13 cellular contexts compared by ENCODE assay signal in the genomic region with DNA sequence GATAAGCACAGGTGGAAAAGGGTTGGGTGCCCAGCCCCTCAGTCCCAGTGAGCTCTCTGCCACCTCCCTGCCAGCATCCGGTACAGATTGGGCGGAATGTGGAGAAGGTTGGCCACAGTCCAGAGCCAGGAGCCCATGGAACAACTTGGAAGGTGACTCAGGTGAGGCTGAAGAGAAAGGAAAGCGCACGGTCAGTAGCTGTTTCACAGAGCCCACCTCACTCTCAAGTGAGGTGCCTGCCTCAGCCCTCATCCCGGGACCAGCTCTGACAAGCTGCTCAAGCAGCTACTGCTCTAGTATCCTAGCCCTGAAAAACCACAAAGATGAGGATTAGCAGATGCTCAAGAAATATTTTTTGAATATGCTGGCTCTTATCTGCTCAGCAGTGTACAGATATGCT. TPM values are rescaled to one million over a fixed set of nuclear protein-coding genes. Genes with fewer than 3 reads are reported as not detected.
A peak's percentile ranks its signal among the peaks of the same experiment; 100 is the strongest.
DNase-seq lines count a peak whose midpoint lies in the region; ATAC-seq and TF ChIP-seq lines count a peak whose summit lies in the region.
"Had no signal": no experiment of that assay in that cellular context is flagged by ENCODE, and none has a peak within 500 bp of the region (broad histone marks: within the 10 kb centered on the region; RNA-seq: fewer than 3 reads in every experiment).

No MANE protein-coding gene starts in this region.

- H3K4me3 ChIP-seq in hepatocyte: no peak overlapping the region

- TF ChIP-seq CTCF in hepatocyte (IDR thresholded peaks at IDR 0.05; ENCODE audit: poor library complexity): no peak

- no peaks in the 10 kb centered on the region for H3K9me3 Mint-ChIP-seq in activated CD8-positive, alpha-beta T cell treated with anti-CD3 and anti-CD28 coated beads, Interleukin-2, amount 10 ng/mL, durations not matched to agents 7 days and 5 days (ENCODE audit: insufficient read depth)
- H3K9me3 Mint-ChIP-seq in stimulated activated naive B cell treated with anti-CD40 and anti-IgM and Interleukin-4, amounts not matched to agents 10 μg/mL and 1 μg/mL and 100 μg/mL, for 72 hours: no peaks in the 10 kb centered on the region

- WGBS in hepatocyte (ENCODE audit: low lambda C conversion rate, missing lambda C conversion rate): 97% methylated on average over 5 of the region's 5 CpGs

- H3K4me1 Mint-ChIP-seq in activated CD8-positive, alpha-beta T cell treated with anti-CD3 and anti-CD28 coated beads, Interleukin-2, amount 10 ng/mL, durations not matched to agents 7 days and 5 days (ENCODE audit: low read depth): peaks cover 42% of the 10 kb centered on the region
- peaks cover 32 to 41% of the 10 kb centered on the region in 2 donors for H3K4me1 Mint-ChIP-seq in stimulated activated naive B cell treated with anti-CD40 and anti-IgM and Interleukin-4, amounts not matched to agents 10 μg/mL and 1 μg/mL and 100 μg/mL, for 72 hours

- peak overlapping the region; percentile 99 for H3K27ac ChIP-seq in hepatocyte

- H3K9me2 ChIP-seq in hepatocyte (replicated peaks; ENCODE audit: insufficient read depth): no peaks in the 10 kb centered on the region

- DNase-seq in DMS53 (lab: John Stamatoyannopoulos, UW) (peak; percentile 31), DMS53 treated with DMSO at 0.1 percent for 48 hours (lab: John Stamatoyannopoulos, UW; ENCODE audit: unreplicated experiment) (no peak), hepatocyte (ENCODE audit: low spot score) (no peak), cerebellar cortex (ENCODE audit: low spot score) (no peak), NCI-H526 treated with DMSO at 0.1 percent for 48 hours (lab: John Stamatoyannopoulos, UW) (no peak)
- no peak for DNase-seq in activated CD8-positive, alpha-beta T cell treated with anti-CD3 and anti-CD28 coated beads, Interleukin-2, amount 10 ng/mL, durations not matched to agents 7 days and 5 days
- DNase-seq in stimulated activated naive B cell treated with anti-CD40 and anti-IgM and Interleukin-4, amounts not matched to agents 10 μg/mL and 1 μg/mL and 100 μg/mL, for 72 hours: no peak
- DNase-seq: 8988T, activated gamma-delta T cell treated with Interleukin-2 at 50 U/mL for 16 hours, NCI-H510A, testis had no signal

- no peak overlapping the region for H2AFZ ChIP-seq in hepatocyte

- H3K27ac Mint-ChIP-seq in activated CD8-positive, alpha-beta T cell treated with anti-CD3 and anti-CD28 coated beads, Interleukin-2, amount 10 ng/mL, durations not matched to agents 7 days and 5 days: peak overlapping the region; percentile 77
- peak overlapping the region; percentile 93 for H3K27ac Mint-ChIP-seq in stimulated activated naive B cell treated with anti-CD40 and anti-IgM and Interleukin-4, amounts not matched to agents 10 μg/mL and 1 μg/mL and 100 μg/mL, for 72 hours

- H3K9me3 ChIP-seq in hepatocyte (ENCODE audit: low read depth): no peaks in the 10 kb centered on the region
- H3K9me3 ChIP-seq: testis had no signal

- H4K20me1 ChIP-seq in hepatocyte (ENCODE audit: insufficient read depth, poor library complexity, severe bottlenecking): peaks cover 8% of the 10 kb centered on the region

- H3K4me2 ChIP-seq in hepatocyte: no peak overlapping the region

- H3K36me3 Mint-ChIP-seq in activated CD8-positive, alpha-beta T cell treated with anti-CD3 and anti-CD28 coated beads, Interleukin-2, amount 10 ng/mL, durations not matched to agents 7 days and 5 days (ENCODE audit: low read depth): peaks cover 48% of the 10 kb centered on the region
- H3K36me3 Mint-ChIP-seq in stimulated activated naive B cell treated with anti-CD40 and anti-IgM and Interleukin-4, amounts not matched to agents 10 μg/mL and 1 μg/mL and 100 μg/mL, for 72 hours: peaks cover 38 to 54% of the 10 kb centered on the region in 2 donors

- no peak overlapping the region for H3K4me3 Mint-ChIP-seq in activated CD8-positive, alpha-beta T cell treated with anti-CD3 and anti-CD28 coated beads, Interleukin-2, amount 10 ng/mL, durations not matched to agents 7 days and 5 days
- no peak overlapping the region for H3K4me3 Mint-ChIP-seq in stimulated activated naive B cell treated with anti-CD40 and anti-IgM and Interleukin-4, amounts not matched to agents 10 μg/mL and 1 μg/mL and 100 μg/mL, for 72 hours

- CTCF ChIA-PET in activated CD8-positive, alpha-beta T cell treated with anti-CD3 and anti-CD28 coated beads, Interleukin-2, amount 10 ng/mL, durations not matched to agents 7 days and 5 days (lab: Charles Lee): interaction anchor here (3.9 kb wide), 1 partner anchor 133 kb away, joined by 29 read pairs; a partner anchor contains a TSS

- H3K27me3 ChIP-seq in hepatocyte: no peaks in the 10 kb centered on the region
- H3K27me3 ChIP-seq: testis had no signal

- no peak for ATAC-seq in activated CD8-positive, alpha-beta T cell treated with anti-CD3 and anti-CD28 coated beads, Interleukin-2, amount 10 ng/mL, durations not matched to agents 7 days and 5 days
- no peak for ATAC-seq in stimulated activated naive B cell treated with anti-CD40 and anti-IgM and Interleukin-4, amounts not matched to agents 10 μg/mL and 1 μg/mL and 100 μg/mL, for 72 hours (replicated peaks)
- ATAC-seq in HG03139 (IDR thresholded peaks at IDR 0.05; ENCODE audit: unreplicated experiment): no peak

- peaks cover 54% of the 10 kb centered on the region for H3K79me2 ChIP-seq in hepatocyte

- H3K4me1 ChIP-seq in hepatocyte (ENCODE audit: insufficient read depth): peaks cover 14% of the 10 kb centered on the region

- POLR2A ChIA-PET in activated CD8-positive, alpha-beta T cell treated with anti-CD3 and anti-CD28 coated beads, Interleukin-2, amount 10 ng/mL, durations not matched to agents 7 days and 5 days (lab: Charles Lee): interaction anchor here (0.6 to 2.0 kb wide), 3 partner anchors 8 to 463 kb away, joined by 3 to 7 read pairs (median 4); a partner anchor contains a TSS

- no peaks in the 10 kb centered on the region for H3K36me3 ChIP-seq in hepatocyte (replicated peaks; ENCODE audit: insufficient read depth, low read depth)

- no peaks in the 10 kb centered on the region for H3K27me3 Mint-ChIP-seq in activated CD8-positive, alpha-beta T cell treated with anti-CD3 and anti-CD28 coated beads, Interleukin-2, amount 10 ng/mL, durations not matched to agents 7 days and 5 days (ENCODE audit: low read depth)
- no peaks in the 10 kb centered on the region for H3K27me3 Mint-ChIP-seq in stimulated activated naive B cell treated with anti-CD40 and anti-IgM and Interleukin-4, amounts not matched to agents 10 μg/mL and 1 μg/mL and 100 μg/mL, for 72 hours

RNA-seq across cellular contexts. Expression of a gene that starts 1.1 kb away (rescaled TPM):
- total RNA-seq in activated CD8-positive, alpha-beta T cell treated with anti-CD3 and anti-CD28 coated beads, Interleukin-2, amount 10 ng/mL, durations not matched to agents 7 days and 5 days: 10 to 100 TPM; 42.0 to 43.1 TPM
- 16.9 and 19.0 TPM in 2 replicates for total RNA-seq in hepatocyte
- polyA plus RNA-seq in hepatocyte: 58.5 and 60.1 TPM in 2 replicates

RNA-seq across cellular contexts. Expression of a gene that starts 5.5 kb away (rescaled TPM):
- total RNA-seq in activated CD8-positive, alpha-beta T cell treated with anti-CD3 and anti-CD28 coated beads, Interleukin-2, amount 10 ng/mL, durations not matched to agents 7 days and 5 days: 100 to 1,000 TPM; 104 to 109 TPM
- total RNA-seq in hepatocyte: 108 and 112 TPM in 2 replicates
- polyA plus RNA-seq in hepatocyte: 207 and 230 TPM in 2 replicates

RNA-seq across cellular contexts. Expression of a gene that starts 13.2 kb away (rescaled TPM):
- total RNA-seq in activated CD8-positive, alpha-beta T cell treated with anti-CD3 and anti-CD28 coated beads, Interleukin-2, amount 10 ng/mL, durations not matched to agents 7 days and 5 days: not detected
- total RNA-seq in hepatocyte: not detected in 2 replicates
- polyA plus RNA-seq in hepatocyte: 0.10 TPM in 1 of 2 replicates, not detected in the other
- total RNA-seq: lung microvascular endothelial cell had no signal

RNA-seq across cellular contexts. Expression of a gene that starts 52.5 kb away (rescaled TPM):
- not detected for total RNA-seq in activated CD8-positive, alpha-beta T cell treated with anti-CD3 and anti-CD28 coated beads, Interleukin-2, amount 10 ng/mL, durations not matched to agents 7 days and 5 days
- total RNA-seq in hepatocyte: 0.76 and 1.2 TPM in 2 replicates
- 0.69 and 1.2 TPM in 2 replicates for polyA plus RNA-seq in hepatocyte
